In genomic region chr5:172311026-172311425, GRCh38 we compare ENCODE assay signal across 28 cellular contexts.
"Had no signal": no experiment of that assay in that cellular context is flagged by ENCODE, and none has a peak within 500 bp of the region (broad histone marks: within the 10 kb centered on the region; RNA-seq: fewer than 3 reads in every experiment).

No MANE protein-coding gene starts in this region.

- H3K27ac ChIP-seq: stomach, suprapubic skin, testis, thoracic aorta, thyroid gland, tibial artery, transverse colon, upper lobe of left lung, upper lobe of right lung, uterus, vagina had no signal

- DNase-seq: stimulated activated CD4-positive, alpha-beta T cell treated with anti-CD3 and anti-CD28 coated beads, Interleukin-2, amount 100 ng/mL, for 48 hours; stimulated activated CD4-positive, alpha-beta T cell treated with anti-CD3 and anti-CD28 coated beads, Interleukin-4, amount 100 ng/mL, for 1 hour; stimulated activated CD4-positive, alpha-beta T cell treated with anti-CD3 and anti-CD28 coated beads, Interleukin-4, amount 100 ng/mL, for 24 hours; stimulated activated CD4-positive, alpha-beta T cell treated with anti-CD3 and anti-CD28 coated beads, Interleukin-4, amount 100 ng/mL, for 4 hours; stimulated activated CD8-positive, alpha-beta memory T cell treated with anti-CD3 and anti-CD28 coated beads, Interleukin-4, amount 100 ng/mL, for 48 hours; stimulated activated naive B cell treated with anti-CD40 and anti-IgM and Interleukin-4, amounts not matched to agents 10 μg/mL and 1 μg/mL and 100 μg/mL, for 72 hours; stimulated activated naive CD4-positive, alpha-beta T cell; stimulated activated naive CD4-positive, alpha-beta T cell treated with Interleukin-2 at 50 U/mL for 16 hours; stimulated activated naive CD8-positive, alpha-beta T cell treated with anti-CD3 and anti-CD28 coated beads, Interleukin-15, amount 100 ng/mL, for 72 hours; stimulated activated naive CD8-positive, alpha-beta T cell treated with anti-CD3 and anti-CD28 coated beads, Interleukin-15, Interleukin-2, amounts not matched to agents 100 U/mL and 50 U/mL, for 24 hours; stomach; substantia nigra; thyroid gland; transverse colon; trophoblast cell; upper lobe of left lung; upper lobe of right lung had no signal

- H3K4me1 Mint-ChIP-seq: stimulated activated effector memory CD8-positive, alpha-beta T cell treated with anti-CD3 and anti-CD28 coated beads, Interleukin-12 subunit alpha, Interleukin-12 subunit beta, amount 100 ng/mL, for 72 hours; stimulated activated naive B cell treated with anti-CD40 and anti-IgM and Interleukin-4, amounts not matched to agents 10 μg/mL and 1 μg/mL and 100 μg/mL, for 72 hours; stimulated activated naive CD8-positive, alpha-beta T cell treated with anti-CD3 and anti-CD28 coated beads, Interleukin-15, amount 100 ng/mL, for 72 hours had no signal

- H3K36me3 ChIP-seq: stomach, suprapubic skin, thoracic aorta, thyroid gland, tibial artery, tibial nerve, transverse colon, upper lobe of left lung, upper lobe of right lung, uterus, vagina had no signal

- H3K27me3 Mint-ChIP-seq: stimulated activated naive CD8-positive, alpha-beta T cell treated with anti-CD3 and anti-CD28 coated beads, Interleukin-15, amount 100 ng/mL, for 72 hours; type B pancreatic cell had no signal

- ATAC-seq: stimulated activated effector memory CD8-positive, alpha-beta T cell treated with anti-CD3 and anti-CD28 coated beads, Interleukin-12 subunit alpha, Interleukin-12 subunit beta, amount 100 ng/mL, for 72 hours; stimulated activated memory B cell treated with anti-CD40 and anti-IgM and Interleukin-4, amounts not matched to agents 10 μg/mL and 1 μg/mL and 100 μg/mL, for 72 hours; stimulated activated naive B cell treated with anti-CD40 and anti-IgM and Interleukin-4, amounts not matched to agents 10 μg/mL and 1 μg/mL and 100 μg/mL, for 72 hours; stimulated activated naive CD8-positive, alpha-beta T cell treated with anti-CD3 and anti-CD28 coated beads, Interleukin-15, amount 100 ng/mL, for 72 hours; stimulated activated naive CD8-positive, alpha-beta T cell treated with anti-CD3 and anti-CD28 coated beads, Interleukin-15, Interleukin-2, amounts not matched to agents 100 U/mL and 50 U/mL, for 24 hours; upper lobe of right lung had no signal

- H3K9me3 ChIP-seq: stomach, suprapubic skin, testis, thoracic aorta, thyroid gland, tibial artery, transverse colon, upper lobe of left lung, upper lobe of right lung, uterus, vagina had no signal

- H3K4me1 ChIP-seq: stomach, suprapubic skin, testis, thyroid gland, transverse colon, upper lobe of left lung, upper lobe of right lung, uterus, vagina had no signal

- H3K27me3 ChIP-seq: stomach, suprapubic skin, testis, thyroid gland, tibial artery, tibial nerve, transverse colon, upper lobe of left lung, upper lobe of right lung, uterus, vagina had no signal

- H3K36me3 Mint-ChIP-seq: stimulated activated effector memory CD8-positive, alpha-beta T cell treated with anti-CD3 and anti-CD28 coated beads, Interleukin-12 subunit alpha, Interleukin-12 subunit beta, amount 100 ng/mL, for 72 hours; stimulated activated memory B cell treated with anti-CD40 and anti-IgM and Interleukin-4, amounts not matched to agents 10 μg/mL and 1 μg/mL and 100 μg/mL, for 72 hours; stimulated activated naive B cell treated with anti-CD40 and anti-IgM and Interleukin-4, amounts not matched to agents 10 μg/mL and 1 μg/mL and 100 μg/mL, for 72 hours; type B pancreatic cell had no signal

- H3K9me3 Mint-ChIP-seq: stimulated activated effector memory CD8-positive, alpha-beta T cell treated with anti-CD3 and anti-CD28 coated beads, Interleukin-12 subunit alpha, Interleukin-12 subunit beta, amount 100 ng/mL, for 72 hours; stimulated activated memory B cell treated with anti-CD40 and anti-IgM and Interleukin-4, amounts not matched to agents 10 μg/mL and 1 μg/mL and 100 μg/mL, for 72 hours; stimulated activated naive B cell treated with anti-CD40 and anti-IgM and Interleukin-4, amounts not matched to agents 10 μg/mL and 1 μg/mL and 100 μg/mL, for 72 hours; stimulated activated naive CD8-positive, alpha-beta T cell treated with anti-CD3 and anti-CD28 coated beads, Interleukin-15, amount 100 ng/mL, for 72 hours; stimulated activated naive CD8-positive, alpha-beta T cell treated with anti-CD3 and anti-CD28 coated beads, Interleukin-15, Interleukin-2, amounts not matched to agents 100 ng/mL and 50 ng/mL, for 24 hours; type B pancreatic cell had no signal

- H3K4me3 ChIP-seq: stomach, suprapubic skin, testis, thoracic aorta, thyroid gland, tibial artery, tibial nerve, transverse colon, upper lobe of left lung, upper lobe of right lung, uterus, vagina had no signal

- H3K27ac Mint-ChIP-seq: stimulated activated effector memory CD8-positive, alpha-beta T cell treated with anti-CD3 and anti-CD28 coated beads, Interleukin-12 subunit alpha, Interleukin-12 subunit beta, amount 100 ng/mL, for 72 hours; stimulated activated memory B cell treated with anti-CD40 and anti-IgM and Interleukin-4, amounts not matched to agents 10 μg/mL and 1 μg/mL and 100 μg/mL, for 72 hours; stimulated activated naive B cell treated with anti-CD40 and anti-IgM and Interleukin-4, amounts not matched to agents 10 μg/mL and 1 μg/mL and 100 μg/mL, for 72 hours; stimulated activated naive CD8-positive, alpha-beta T cell treated with anti-CD3 and anti-CD28 coated beads, Interleukin-15, amount 100 ng/mL, for 72 hours; stimulated activated naive CD8-positive, alpha-beta T cell treated with anti-CD3 and anti-CD28 coated beads, Interleukin-15, Interleukin-2, amounts not matched to agents 100 ng/mL and 50 ng/mL, for 24 hours; type B pancreatic cell had no signal

- H3K4me3 Mint-ChIP-seq: stimulated activated effector memory CD8-positive, alpha-beta T cell treated with anti-CD3 and anti-CD28 coated beads, Interleukin-12 subunit alpha, Interleukin-12 subunit beta, amount 100 ng/mL, for 72 hours; stimulated activated memory B cell treated with anti-CD40 and anti-IgM and Interleukin-4, amounts not matched to agents 10 μg/mL and 1 μg/mL and 100 μg/mL, for 72 hours; stimulated activated naive B cell treated with anti-CD40 and anti-IgM and Interleukin-4, amounts not matched to agents 10 μg/mL and 1 μg/mL and 100 μg/mL, for 72 hours; stimulated activated naive CD8-positive, alpha-beta T cell treated with anti-CD3 and anti-CD28 coated beads, Interleukin-15, amount 100 ng/mL, for 72 hours; stimulated activated naive CD8-positive, alpha-beta T cell treated with anti-CD3 and anti-CD28 coated beads, Interleukin-15, Interleukin-2, amounts not matched to agents 100 ng/mL and 50 ng/mL, for 24 hours; type B pancreatic cell had no signal
